Comparison of ENCODE assay signal across 9 cellular contexts in the genomic region with DNA sequence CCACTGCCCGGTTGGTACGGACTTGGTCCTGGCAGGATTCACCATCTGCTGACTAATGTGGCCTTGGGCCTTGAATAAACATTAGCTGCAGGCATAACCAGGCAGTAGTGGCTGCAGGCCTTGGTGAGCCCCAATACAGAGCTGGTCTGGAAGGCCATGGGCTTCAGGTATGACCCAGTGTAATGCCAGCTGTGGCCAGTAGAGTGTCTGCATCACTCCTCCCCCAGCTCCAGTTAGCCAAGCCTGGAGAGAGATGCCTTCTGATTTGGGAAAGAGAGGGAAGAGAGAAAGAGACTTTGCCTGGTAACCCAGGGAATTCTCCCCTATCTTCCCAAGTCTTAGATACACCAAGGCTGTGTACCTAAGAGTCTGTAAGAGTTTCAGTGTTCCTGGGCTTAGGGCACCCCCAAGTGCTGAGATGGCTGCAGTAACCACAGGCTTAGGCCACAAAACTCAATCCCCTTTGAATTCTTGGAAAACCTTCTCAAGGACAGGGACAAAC. TPM values are rescaled to one million over a fixed set of nuclear protein-coding genes. Genes with fewer than 3 reads are reported as not detected.
DNase-seq lines count a peak whose midpoint lies in the region; ATAC-seq and TF ChIP-seq lines count a peak whose summit lies in the region.
"Had no signal": no experiment of that assay in that cellular context is flagged by ENCODE, and none has a peak within 500 bp of the region (broad histone marks: within the 10 kb centered on the region; RNA-seq: fewer than 3 reads in every experiment).

No MANE protein-coding gene starts in this region.

- intact Hi-C loops in MCF 10A (cut with micrococcal nuclease) (no loop called here), breast epithelium (cut with DNase I; ENCODE audit: low total_unique reads) (no loop called here), upper lobe of right lung (cut with DNase I) (no loop called here), tibial artery (cut with DNase I; ENCODE audit: low total_unique reads) (no loop called here)

- no peaks in the 10 kb centered on the region for H3K4me1 Mint-ChIP-seq in MCF 10A (ENCODE audit: insufficient read depth, unreplicated experiment)
- no peaks in the 10 kb centered on the region for H3K4me1 Mint-ChIP-seq in glutamatergic neuron (ENCODE audit: low read depth, unreplicated experiment)

- H3K27ac Mint-ChIP-seq in MCF 10A (ENCODE audit: low read depth, unreplicated experiment), result no peak overlapping the region
- no peak overlapping the region for H3K27ac Mint-ChIP-seq in glutamatergic neuron (ENCODE audit: unreplicated experiment)
- H3K27ac Mint-ChIP-seq: activated CD4-positive, alpha-beta T cell treated with anti-CD3 and anti-CD28 coated beads, Interleukin-2, amount 10 ng/mL, durations not matched to agents 7 days and 5 days had no signal

- DNase-seq in MCF 10A (ENCODE audit: unreplicated experiment) (peak; percentile 23), breast epithelium (ENCODE audit: low spot score in 2 of 2) (no peak), Peyer's patch (no peak), glutamatergic neuron (no peak), upper lobe of right lung (no peak), tibial artery (no peak)
- DNase-seq: activated CD4-positive, alpha-beta T cell treated with anti-CD3 and anti-CD28 coated beads, Interleukin-2, amount 10 ng/mL, durations not matched to agents 7 days and 5 days had no signal

- TF ChIP-seq POLR2A in breast epithelium (IDR thresholded peaks at IDR 0.05) (no peak), Peyer's patch (IDR thresholded peaks at IDR 0.05) (no peak)

- no peaks in the 10 kb centered on the region for H3K36me3 ChIP-seq in breast epithelium
- no peaks in the 10 kb centered on the region for H3K36me3 ChIP-seq in Peyer's patch
- H3K36me3 ChIP-seq in upper lobe of right lung, result no peaks in the 10 kb centered on the region
- peaks cover 9 to 25% (median 10%) of the 10 kb centered on the region in 3 donors for H3K36me3 ChIP-seq in tibial artery

- POLR2A ChIA-PET in MCF 10A (lab: Yijun Ruan, JAX), result no interaction called here

- no peak overlapping the region for H3K4me3 ChIP-seq in breast epithelium
- H3K4me3 ChIP-seq in Peyer's patch, result no peak overlapping the region
- H3K4me3 ChIP-seq in upper lobe of right lung, result no peak overlapping the region
- no peak overlapping the region for H3K4me3 ChIP-seq in tibial artery

- H3K4me3 Mint-ChIP-seq in MCF 10A (ENCODE audit: unreplicated experiment) (no peak overlapping the region), glutamatergic neuron (ENCODE audit: unreplicated experiment) (no peak overlapping the region)
- H3K4me3 Mint-ChIP-seq: activated CD4-positive, alpha-beta T cell treated with anti-CD3 and anti-CD28 coated beads, Interleukin-2, amount 10 ng/mL, durations not matched to agents 7 days and 5 days had no signal

- no peaks in the 10 kb centered on the region for H3K36me3 Mint-ChIP-seq in MCF 10A (ENCODE audit: insufficient read depth, unreplicated experiment)
- H3K36me3 Mint-ChIP-seq in glutamatergic neuron (ENCODE audit: unreplicated experiment), result no peaks in the 10 kb centered on the region

- TF ChIP-seq CTCF in MCF 10A (IDR thresholded peaks at IDR 0.05; ENCODE audit: unreplicated experiment) (peak; percentile 26), breast epithelium (IDR thresholded peaks at IDR 0.05) (no peak), Peyer's patch (IDR thresholded peaks at IDR 0.05) (peak in 4 of 6 experiments; percentile 25 to 43 (median 37)), glutamatergic neuron (IDR thresholded peaks at IDR 0.05; ENCODE audit: partially characterized antibody, unreplicated experiment) (peak; percentile 57), upper lobe of right lung (IDR thresholded peaks at IDR 0.05) (peak; percentile 41), tibial artery (IDR thresholded peaks at IDR 0.05) (no peak)

- H3K4me1 ChIP-seq in breast epithelium (no peaks in the 10 kb centered on the region), Peyer's patch (no peaks in the 10 kb centered on the region), upper lobe of right lung (no peaks in the 10 kb centered on the region), tibial artery (no peaks in the 10 kb centered on the region)

- H3K9me3 ChIP-seq in breast epithelium, result no peaks in the 10 kb centered on the region
- H3K9me3 ChIP-seq in Peyer's patch, result no peaks in the 10 kb centered on the region
- H3K9me3 ChIP-seq in upper lobe of right lung, result no peaks in the 10 kb centered on the region
- no peaks in the 10 kb centered on the region for H3K9me3 ChIP-seq in tibial artery

- H3K27me3 ChIP-seq in breast epithelium, result no peaks in the 10 kb centered on the region
- no peaks in the 10 kb centered on the region for H3K27me3 ChIP-seq in Peyer's patch
- H3K27me3 ChIP-seq in upper lobe of right lung, result no peaks in the 10 kb centered on the region
- H3K27me3 ChIP-seq in tibial artery, result no peaks in the 10 kb centered on the region

- BruUV-seq in MCF 10A (replicated peaks; lab: Mats Ljungman, UMichigan), result no TSS peak

- ATAC-seq in upper lobe of right lung (peak; percentile 74), GM18861 (IDR thresholded peaks at IDR 0.05; ENCODE audit: unreplicated experiment) (no peak), HG02571 (IDR thresholded peaks at IDR 0.05; ENCODE audit: unreplicated experiment) (no peak)

- H3K9me3 Mint-ChIP-seq in MCF 10A (ENCODE audit: unreplicated experiment) (no peaks in the 10 kb centered on the region), glutamatergic neuron (ENCODE audit: unreplicated experiment) (no peaks in the 10 kb centered on the region)

- no peaks in the 10 kb centered on the region for H3K27me3 Mint-ChIP-seq in MCF 10A (ENCODE audit: insufficient read depth, unreplicated experiment)
- H3K27me3 Mint-ChIP-seq in glutamatergic neuron (ENCODE audit: unreplicated experiment), result no peaks in the 10 kb centered on the region

- CTCF ChIA-PET in MCF 10A (lab: Yijun Ruan, JAX), result interaction anchor here (0.5 to 8.9 kb wide), 9 partner anchors 17 to 300 kb away, joined by 3 to 111 read pairs (median 3); no protein-coding TSS in a partner anchor

- H3K27ac ChIP-seq in breast epithelium (no peak overlapping the region), Peyer's patch (no peak overlapping the region), upper lobe of right lung (no peak overlapping the region), tibial artery (no peak overlapping the region)

RNA-seq across cellular contexts. Expression of gene C5, which starts 5.6 kb away (rescaled TPM):
- total RNA-seq in MCF 10A (2022) (3.2 and 4.2 TPM in 2 replicates), breast epithelium (10 to 100 TPM in 2 of 3 donors, 1 to 10 TPM in 1; 5.9 to 22.7 (median 13.2) TPM), Peyer's patch (1 to 10 TPM; 1.2 to 8.6 (median 2.1) TPM), glutamatergic neuron (ENCODE audit: unreplicated experiment) (1.0 TPM), upper lobe of right lung (37.8 TPM)

RNA-seq across cellular contexts. Expression of gene CNTRL, which starts 19.1 kb away (rescaled TPM):
- 11.6 and 18.9 TPM in 2 replicates for total RNA-seq in MCF 10A (2022)
- 10 to 100 TPM; 18.4 to 26.8 (median 22.9) TPM for total RNA-seq in breast epithelium
- 100 to 1,000 TPM in 1 of 4 donors, 10 to 100 TPM in 2, 1 to 10 TPM in 1; 5.1 to 113 (median 13.7) TPM for total RNA-seq in Peyer's patch
- total RNA-seq in glutamatergic neuron (ENCODE audit: unreplicated experiment), result 9.5 TPM
- 20.3 TPM for total RNA-seq in upper lobe of right lung

Comparison
In these comparisons a context has a peak if more than half of its experiments do, and no peak if none do; other contexts are left out.
1. CTCF ChIP-seq: peak in MCF 10A (single experiment), Peyer's patch (4 of 6), glutamatergic neuron (single experiment) and upper lobe of right lung (single experiment); none in breast epithelium (0 of 3) and tibial artery (0 of 2).